19 cellular contexts compared by ENCODE assay signal in the genomic region with DNA sequence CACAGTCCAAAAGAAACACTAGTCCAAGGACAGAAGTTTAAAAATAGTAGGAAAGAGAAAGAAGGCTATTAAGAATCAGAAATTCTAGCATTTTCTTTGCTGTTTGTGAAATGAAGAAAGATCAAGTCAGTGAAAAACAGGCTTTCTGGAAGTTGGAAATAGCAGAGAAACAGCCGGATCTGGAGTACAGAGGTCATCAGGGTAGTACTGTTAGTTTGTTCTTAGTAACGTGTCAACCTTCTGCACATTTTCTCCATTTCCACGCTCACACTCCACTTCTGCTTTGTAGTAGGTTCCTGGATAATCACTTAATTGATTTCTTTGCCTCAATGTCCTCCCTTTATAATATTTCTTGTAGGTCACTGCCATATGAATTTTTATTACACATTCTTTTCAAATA.
"Had no signal": no experiment of that assay in that cellular context is flagged by ENCODE, and none has a peak within 500 bp of the region (broad histone marks: within the 10 kb centered on the region; RNA-seq: fewer than 3 reads in every experiment).

No MANE protein-coding gene starts in this region.

- ATAC-seq: activated CD4-positive, alpha-beta T cell treated with anti-CD3 and anti-CD28 coated beads for 36 hours; activated naive CD4-positive, alpha-beta T cell treated with anti-CD3 and anti-CD28 coated beads, Interleukin-2, amount 50 U/mL, for 72 hours; left cardiac atrium; natural killer cell treated with Interleukin-12 subunit alpha and Interleukin-12 subunit beta and Interleukin-15 and Interleukin-18, amount 100 ng/mL, for 72 hours had no signal

- H3K4me1 Mint-ChIP-seq: activated CD4-positive, alpha-beta T cell treated with anti-CD3 and anti-CD28 coated beads for 36 hours had no signal

- H3K27me3 ChIP-seq: adrenal gland, esophagus squamous epithelium had no signal

- H3K27ac Mint-ChIP-seq: activated CD4-positive, alpha-beta T cell treated with anti-CD3 and anti-CD28 coated beads for 36 hours; activated naive CD4-positive, alpha-beta T cell treated with anti-CD3 and anti-CD28 coated beads, Interleukin-2, amount 50 U/mL, for 72 hours; activated T-helper 1 cell treated with anti-CD3 and anti-CD28 coated beads, Interleukin-12 subunit alpha, Interleukin-12 subunit beta, Interleukin-2, Interleukin-4 antibody, amounts not matched to agents 30 ng/mL and 10 ng/mL and 1 ng/mL, durations not matched to agents 14 hours and 24 hours and 36 hours; dendritic cell treated with granulocyte-macrophage colony-stimulating factor and Interleukin-4, amounts not matched to agents 40 ng/mL and 50 ng/mL, for 4 days; natural killer cell treated with Interleukin-12 subunit alpha and Interleukin-12 subunit beta and Interleukin-15 and Interleukin-18, amount 100 ng/mL, for 72 hours; stimulated activated naive CD8-positive, alpha-beta T cell treated with anti-CD3 and anti-CD28 coated beads, Interleukin-15, Interleukin-2, amounts not matched to agents 100 ng/mL and 50 ng/mL, for 24 hours; T-helper 2 cell treated with Interferon-gamma antibody and Interleukin-4, amounts not matched to agents 5 μg/mL and 100 μg/mL, for 36 hours; type B pancreatic cell had no signal

- H3K36me3 Mint-ChIP-seq: activated naive CD4-positive, alpha-beta T cell treated with anti-CD3 and anti-CD28 coated beads, Interleukin-2, amount 50 U/mL, for 72 hours; type B pancreatic cell; WTC11 had no signal

- H3K4me1 ChIP-seq: adrenal gland, esophagus squamous epithelium had no signal

- H3K9me3 Mint-ChIP-seq: activated T-helper 1 cell treated with anti-CD3 and anti-CD28 coated beads, Interleukin-12 subunit alpha, Interleukin-12 subunit beta, Interleukin-2, Interleukin-4 antibody, amounts not matched to agents 30 ng/mL and 10 ng/mL and 1 ng/mL, durations not matched to agents 14 hours and 24 hours and 36 hours; dendritic cell treated with granulocyte-macrophage colony-stimulating factor and Interleukin-4, amounts not matched to agents 40 ng/mL and 50 ng/mL, for 4 days; type B pancreatic cell had no signal

- H3K27ac ChIP-seq: adrenal gland, esophagus squamous epithelium had no signal

- H3K27me3 Mint-ChIP-seq: activated CD4-positive, alpha-beta T cell treated with anti-CD3 and anti-CD28 coated beads for 36 hours; dendritic cell treated with granulocyte-macrophage colony-stimulating factor and Interleukin-4, amounts not matched to agents 40 ng/mL and 50 ng/mL, for 4 days; natural killer cell treated with Interleukin-12 subunit alpha and Interleukin-12 subunit beta and Interleukin-15 and Interleukin-18, amount 100 ng/mL, for 72 hours; stimulated activated naive CD8-positive, alpha-beta T cell treated with anti-CD3 and anti-CD28 coated beads, Interleukin-15, Interleukin-2, amounts not matched to agents 100 ng/mL and 50 ng/mL, for 24 hours; type B pancreatic cell had no signal

- H3K4me3 Mint-ChIP-seq: activated CD4-positive, alpha-beta T cell treated with anti-CD3 and anti-CD28 coated beads for 36 hours; activated T-helper 1 cell treated with anti-CD3 and anti-CD28 coated beads, Interleukin-12 subunit alpha, Interleukin-12 subunit beta, Interleukin-2, Interleukin-4 antibody, amounts not matched to agents 30 ng/mL and 10 ng/mL and 1 ng/mL, durations not matched to agents 14 hours and 24 hours and 36 hours; dendritic cell treated with granulocyte-macrophage colony-stimulating factor and Interleukin-4, amounts not matched to agents 40 ng/mL and 50 ng/mL, for 4 days; natural killer cell treated with Interleukin-12 subunit alpha and Interleukin-12 subunit beta and Interleukin-15 and Interleukin-18, amount 100 ng/mL, for 72 hours; stimulated activated naive CD8-positive, alpha-beta T cell treated with anti-CD3 and anti-CD28 coated beads, Interleukin-15, Interleukin-2, amounts not matched to agents 100 ng/mL and 50 ng/mL, for 24 hours; T-helper 2 cell treated with Interferon-gamma antibody and Interleukin-4, amounts not matched to agents 5 μg/mL and 100 μg/mL, for 36 hours; type B pancreatic cell; WTC11 had no signal

- H3K36me3 ChIP-seq: adrenal gland, esophagus squamous epithelium had no signal

- H3K9me3 ChIP-seq: adrenal gland, esophagus squamous epithelium had no signal

- H3K4me3 ChIP-seq: adrenal gland, esophagus squamous epithelium had no signal

- DNase-seq: activated CD4-positive, alpha-beta T cell treated with anti-CD3 and anti-CD28 coated beads for 36 hours; activated CD4-positive, alpha-beta T cell treated with anti-CD3 and anti-CD28 coated beads, Interleukin-2, amount 50 U/mL, for 48 hours; activated gamma-delta T cell treated with Interleukin-2 at 50 U/mL for 16 hours; activated T-cell treated with anti-CD3 and anti-CD28 coated beads for 4 hours; adrenal gland; cerebellar nuclear complex; effector CD8-positive, alpha-beta T cell; esophagus squamous epithelium; left cardiac atrium; occipital lobe; retina had no signal
